ENCODE assay signal across 8 cellular contexts in the genomic region with DNA sequence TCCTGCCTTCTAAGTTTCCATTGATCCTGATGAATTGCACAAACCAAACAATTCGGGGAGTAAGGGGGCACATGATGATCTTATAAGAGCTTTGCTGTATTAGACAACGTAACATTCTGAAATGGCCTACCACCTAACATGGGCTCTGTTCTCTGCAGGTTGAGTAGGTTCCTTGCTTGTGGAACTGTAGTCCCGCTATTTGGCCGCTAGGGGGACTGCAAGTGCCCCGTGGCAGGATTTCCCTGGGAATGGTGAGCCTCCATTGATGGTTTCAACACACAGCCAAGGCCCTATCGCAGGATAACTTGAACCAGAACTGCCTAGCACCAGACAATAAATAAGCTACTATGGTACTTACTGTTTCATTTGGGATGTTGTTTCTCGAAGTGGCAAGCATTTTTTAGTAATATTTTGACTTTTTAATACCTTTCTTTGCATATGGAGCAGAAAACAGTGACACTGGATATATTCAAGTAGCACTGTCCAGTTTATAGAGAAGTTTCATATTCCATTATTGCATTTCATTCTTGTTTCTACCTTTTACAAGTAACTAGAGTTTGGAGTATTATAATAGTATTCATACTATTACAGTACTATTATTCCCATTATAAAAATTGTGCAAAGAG. TPM values are rescaled to one million over a fixed set of nuclear protein-coding genes. Genes with fewer than 3 reads are reported as not detected.
A peak's percentile ranks its signal among the peaks of the same experiment; 100 is the strongest.
DNase-seq lines count a peak whose midpoint lies in the region; ATAC-seq and TF ChIP-seq lines count a peak whose summit lies in the region.

No MANE protein-coding gene starts in this region.

- ATAC-seq in GM21423 (IDR thresholded peaks at IDR 0.05; ENCODE audit: unreplicated experiment), result no peak

- in situ Hi-C loops in ACHN (cut with HindIII; ENCODE audit: low pct_ligation_motif_present, low pct_unique_long_range_greater_than_20kb, low sequenced_read_pairs), result no loop called here

- H3K4me3 ChIP-seq in GM12875 (ENCODE audit: low read depth, low read length) (no peak overlapping the region), LNCaP clone FGC (ENCODE audit: low read depth, low read length) (no peak overlapping the region)

- TF ChIP-seq CTCF in GM12875 (IDR thresholded peaks at IDR 0.05; ENCODE audit: borderline replicate concordance, insufficient read depth, low read depth, low read length), result peak; percentile 87
- peak; percentile 40 for TF ChIP-seq CTCF in LNCaP clone FGC (IDR thresholded peaks at IDR 0.05; ENCODE audit: control insufficient read depth, extremely low read depth, insufficient read depth)

- peak; percentile 22 for DNase-seq in ACHN
- DNase-seq in LNCaP clone FGC (ENCODE audit: low read depth), result no peak
- peak; percentile 1 for DNase-seq in cerebellar cortex (ENCODE audit: low spot score)
- DNase-seq in myocyte (ENCODE audit: low read depth), result peak; percentile 24
- DNase-seq in activated naive CD4-positive, alpha-beta T cell (lab: John Stamatoyannopoulos, UW), result no peak
- DNase-seq in stimulated activated CD4-positive, alpha-beta T cell treated with anti-CD3 and anti-CD28 coated beads, Interleukin-12 subunit alpha, Interleukin-12 subunit beta, amount 100 ng/mL, for 4 hours, result no peak

RNA-seq across cellular contexts. Expression of gene AR, which starts 11.9 kb away (rescaled TPM):
- total RNA-seq in myocyte, result 22.8 and 24.1 TPM in 2 replicates
- 6.1 TPM for polyA plus RNA-seq in myocyte (2012)

Comparison
In these comparisons a context has a peak if more than half of its experiments do, and no peak if none do; other contexts are left out.
1. DNase-seq: peak in ACHN (single experiment), cerebellar cortex (single experiment) and myocyte (single experiment); none in LNCaP clone FGC (single experiment), activated naive CD4-positive, alpha-beta T cell (0 of 4) and stimulated activated CD4-positive, alpha-beta T cell treated with anti-CD3 and anti-CD28 coated beads, Interleukin-12 subunit alpha, Interleukin-12 subunit beta, amount 100 ng/mL, for 4 hours (single experiment).